ENCODE assay signal across 22 cellular contexts in the genomic region with DNA sequence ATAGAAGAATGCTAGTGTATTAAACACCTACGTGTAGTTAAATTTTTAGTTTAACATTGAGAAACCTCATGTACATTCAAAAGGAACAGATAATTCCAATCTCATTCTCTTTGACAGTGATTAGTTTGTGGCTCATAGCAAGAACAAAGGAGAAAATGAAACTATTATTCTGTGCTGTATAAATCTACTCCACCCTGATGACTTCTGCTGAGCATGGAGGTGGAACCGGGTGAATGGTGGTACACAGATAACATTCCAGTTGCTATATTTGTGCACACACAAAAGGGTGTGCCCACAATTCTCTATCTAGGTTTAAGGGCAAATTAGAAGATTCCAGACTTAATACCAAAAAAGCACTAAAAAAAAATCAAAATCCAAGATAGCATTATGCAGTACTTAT. TPM values are rescaled to one million over a fixed set of nuclear protein-coding genes. Genes with fewer than 3 reads are reported as not detected.
DNase-seq lines count a peak whose midpoint lies in the region; ATAC-seq and TF ChIP-seq lines count a peak whose summit lies in the region.
"Had no signal": no experiment of that assay in that cellular context is flagged by ENCODE, and none has a peak within 500 bp of the region (broad histone marks: within the 10 kb centered on the region; RNA-seq: fewer than 3 reads in every experiment).

No MANE protein-coding gene starts in this region.

- no peaks in the 10 kb centered on the region for H4K20me1 ChIP-seq in osteoblast (ENCODE audit: insufficient read depth, low read length)
- H4K20me1 ChIP-seq: BLaER1 had no signal

- peak overlapping the region; percentile 13 for H3K4me2 ChIP-seq in osteoblast (ENCODE audit: insufficient read depth, low read length)
- H3K4me2 ChIP-seq: A549, BLaER1, hepatocyte had no signal

- TF ChIP-seq CTCF in osteoblast (IDR thresholded peaks at IDR 0.05; ENCODE audit: extremely low read depth, low read depth, low read length): no peak

- peaks cover 38% of the 10 kb centered on the region for H3K4me1 Mint-ChIP-seq in activated naive CD8-positive, alpha-beta T cell treated with anti-CD3 and anti-CD28 coated beads, Interleukin-2, amount 10 ng/mL, durations not matched to agents 7 days and 5 days
- H3K4me1 Mint-ChIP-seq in activated naive CD8-positive, alpha-beta T cell treated with anti-CD3 and anti-CD28 coated beads for 36 hours: peaks cover 49% of the 10 kb centered on the region
- H3K4me1 Mint-ChIP-seq in T-cell: peaks cover 63 to 67% (median 67%) of the 10 kb centered on the region in 3 donors
- peaks cover 29% of the 10 kb centered on the region for H3K4me1 Mint-ChIP-seq in activated T-helper 17 cell treated with anti-CD3 and anti-CD28 coated beads, Interleukin-2, amount 50 U/mL, for 72 hours

- no peak overlapping the region for H2AFZ ChIP-seq in osteoblast (ENCODE audit: low read length)
- H2AFZ ChIP-seq: hepatocyte had no signal

- H3K27ac Mint-ChIP-seq in activated naive CD8-positive, alpha-beta T cell treated with anti-CD3 and anti-CD28 coated beads, Interleukin-2, amount 10 ng/mL, durations not matched to agents 7 days and 5 days: no peak overlapping the region
- no peak overlapping the region for H3K27ac Mint-ChIP-seq in activated naive CD8-positive, alpha-beta T cell treated with anti-CD3 and anti-CD28 coated beads for 36 hours
- H3K27ac Mint-ChIP-seq in T-cell: peak overlapping the region; percentile 84 to 93
- no peak overlapping the region for H3K27ac Mint-ChIP-seq in activated T-helper 17 cell treated with anti-CD3 and anti-CD28 coated beads, Interleukin-2, amount 50 U/mL, for 72 hours
- H3K27ac Mint-ChIP-seq: activated B cell treated with CpG ODN at 0.5 μM for 24 hours, endodermal cell, IgD-negative memory B cell, naive B cell had no signal

- no peak overlapping the region for H3K4me3 Mint-ChIP-seq in activated naive CD8-positive, alpha-beta T cell treated with anti-CD3 and anti-CD28 coated beads, Interleukin-2, amount 10 ng/mL, durations not matched to agents 7 days and 5 days
- no peak overlapping the region for H3K4me3 Mint-ChIP-seq in activated naive CD8-positive, alpha-beta T cell treated with anti-CD3 and anti-CD28 coated beads for 36 hours
- peak overlapping the region in 2 of 3 donors; percentile 11 to 41 for H3K4me3 Mint-ChIP-seq in T-cell
- no peak overlapping the region for H3K4me3 Mint-ChIP-seq in activated T-helper 17 cell treated with anti-CD3 and anti-CD28 coated beads, Interleukin-2, amount 50 U/mL, for 72 hours
- H3K4me3 Mint-ChIP-seq: activated B cell treated with CpG ODN at 0.5 μM for 24 hours; activated CD8-positive, alpha-beta T cell treated with anti-CD3 and anti-CD28 coated beads for 36 hours; endodermal cell; IgD-negative memory B cell; naive B cell had no signal

- DNase-seq in activated naive CD8-positive, alpha-beta T cell treated with anti-CD3 and anti-CD28 coated beads, Interleukin-2, amount 10 ng/mL, durations not matched to agents 7 days and 5 days: no peak
- no peak for DNase-seq in activated naive CD8-positive, alpha-beta T cell treated with anti-CD3 and anti-CD28 coated beads for 36 hours
- DNase-seq in T-cell (no peak), erythroblast (lab: John Stamatoyannopoulos, UW) (peak; percentile 9 to 53), osteoblast (ENCODE audit: insufficient read length, low spot score, missing footprints) (no peak), 8988T (no peak)
- DNase-seq: activated B cell treated with CpG ODN at 0.5 μM for 24 hours; activated CD8-positive, alpha-beta T cell treated with anti-CD3 and anti-CD28 coated beads for 36 hours; endodermal cell; naive B cell; NCI-H1694; ovary had no signal

- TF ChIP-seq POLR2A in erythroblast (IDR thresholded peaks at IDR 0.05; ENCODE audit: low read length): no peak

- peak; percentile 49 for ATAC-seq in activated naive CD8-positive, alpha-beta T cell treated with anti-CD3 and anti-CD28 coated beads, Interleukin-2, amount 10 ng/mL, durations not matched to agents 7 days and 5 days (ENCODE audit: low read depth)
- ATAC-seq in T-cell (replicated peaks in 1 of 4) (peak in 2 of 4 experiments; percentile 44 to 57), GM18858 (IDR thresholded peaks at IDR 0.05; ENCODE audit: unreplicated experiment) (no peak)
- ATAC-seq in activated T-helper 17 cell treated with anti-CD3 and anti-CD28 coated beads, Interleukin-2, amount 50 U/mL, for 72 hours (replicated peaks): no peak
- ATAC-seq: A549; activated CD8-positive, alpha-beta T cell treated with anti-CD3 and anti-CD28 coated beads for 36 hours; sciatic nerve had no signal

- no peaks in the 10 kb centered on the region for H3K36me3 ChIP-seq in osteoblast (ENCODE audit: insufficient read depth, low read length)
- H3K36me3 ChIP-seq: BLaER1, ovary, SJSA1, suprapubic skin had no signal

- H3K9me3 ChIP-seq in osteoblast (ENCODE audit: low read depth, low read length): no peaks in the 10 kb centered on the region
- H3K9me3 ChIP-seq: A549, BLaER1, ovary, SJSA1, suprapubic skin had no signal

- H3K4me1 ChIP-seq in osteoblast (ENCODE audit: insufficient read depth, low read length): peaks cover 25% of the 10 kb centered on the region

- H3K4me3 ChIP-seq in osteoblast (ENCODE audit: insufficient read depth, low read length): no peak overlapping the region
- H3K4me3 ChIP-seq: A549, BLaER1, hepatocyte, lung, ovary, SJSA1, suprapubic skin had no signal

- no peaks in the 10 kb centered on the region for H3K79me2 ChIP-seq in osteoblast (ENCODE audit: insufficient read depth, low read length)
- H3K79me2 ChIP-seq: hepatocyte had no signal

- H3K9me3 Mint-ChIP-seq in activated naive CD8-positive, alpha-beta T cell treated with anti-CD3 and anti-CD28 coated beads, Interleukin-2, amount 10 ng/mL, durations not matched to agents 7 days and 5 days: peaks cover 12% of the 10 kb centered on the region
- H3K9me3 Mint-ChIP-seq in activated naive CD8-positive, alpha-beta T cell treated with anti-CD3 and anti-CD28 coated beads for 36 hours: peaks cover 3% of the 10 kb centered on the region
- peaks cover 4 to 11% (median 9%) of the 10 kb centered on the region in 3 donors for H3K9me3 Mint-ChIP-seq in T-cell
- no peaks in the 10 kb centered on the region for H3K9me3 Mint-ChIP-seq in activated T-helper 17 cell treated with anti-CD3 and anti-CD28 coated beads, Interleukin-2, amount 50 U/mL, for 72 hours
- H3K9me3 Mint-ChIP-seq: activated B cell treated with CpG ODN at 0.5 μM for 24 hours, endodermal cell, IgD-negative memory B cell, naive B cell had no signal

- H3K27ac ChIP-seq in osteoblast (ENCODE audit: low read depth, low read length): no peak overlapping the region
- H3K27ac ChIP-seq: A549, BLaER1, hepatocyte, ovary, SJSA1, suprapubic skin had no signal

- CTCF ChIA-PET in T-cell (lab: Charles Lee): interaction anchor here in 1 of 2 donors (0.7 kb wide), 2 partner anchors 398 to 1134 kb away, joined by 3 read pairs; no protein-coding TSS in a partner anchor

- H3K36me3 Mint-ChIP-seq in activated naive CD8-positive, alpha-beta T cell treated with anti-CD3 and anti-CD28 coated beads, Interleukin-2, amount 10 ng/mL, durations not matched to agents 7 days and 5 days: peaks cover 11% of the 10 kb centered on the region
- H3K36me3 Mint-ChIP-seq in activated naive CD8-positive, alpha-beta T cell treated with anti-CD3 and anti-CD28 coated beads for 36 hours: no peaks in the 10 kb centered on the region
- H3K36me3 Mint-ChIP-seq in T-cell: peaks cover 8% of the 10 kb centered on the region
- H3K36me3 Mint-ChIP-seq in activated T-helper 17 cell treated with anti-CD3 and anti-CD28 coated beads, Interleukin-2, amount 50 U/mL, for 72 hours (ENCODE audit: low read depth): no peaks in the 10 kb centered on the region
- H3K36me3 Mint-ChIP-seq: naive B cell had no signal

- no peaks in the 10 kb centered on the region for H3K27me3 ChIP-seq in osteoblast (ENCODE audit: insufficient read depth, low read length)
- H3K27me3 ChIP-seq: hepatocyte, ovary, SJSA1, suprapubic skin had no signal

- POLR2A ChIA-PET in activated naive CD8-positive, alpha-beta T cell treated with anti-CD3 and anti-CD28 coated beads, Interleukin-2, amount 10 ng/mL, durations not matched to agents 7 days and 5 days (lab: Charles Lee): no interaction called here
- POLR2A ChIA-PET in T-cell (lab: Charles Lee): interaction anchor here in 1 of 2 donors (1.0 kb wide), 1 partner anchor 18 kb away, joined by 3 read pairs; no protein-coding TSS in a partner anchor

- H3K27me3 Mint-ChIP-seq in activated naive CD8-positive, alpha-beta T cell treated with anti-CD3 and anti-CD28 coated beads, Interleukin-2, amount 10 ng/mL, durations not matched to agents 7 days and 5 days: peaks cover 9% of the 10 kb centered on the region
- peaks cover 5% of the 10 kb centered on the region for H3K27me3 Mint-ChIP-seq in activated naive CD8-positive, alpha-beta T cell treated with anti-CD3 and anti-CD28 coated beads for 36 hours
- peaks cover 8 to 23% of the 10 kb centered on the region in 2 donors for H3K27me3 Mint-ChIP-seq in T-cell
- peaks cover 3% of the 10 kb centered on the region for H3K27me3 Mint-ChIP-seq in activated T-helper 17 cell treated with anti-CD3 and anti-CD28 coated beads, Interleukin-2, amount 50 U/mL, for 72 hours

RNA-seq across cellular contexts. Expression of a gene that starts 17.0 kb away (rescaled TPM):
- 10 to 100 TPM; 31.9 to 32.4 TPM for total RNA-seq in activated naive CD8-positive, alpha-beta T cell treated with anti-CD3 and anti-CD28 coated beads, Interleukin-2, amount 10 ng/mL, durations not matched to agents 7 days and 5 days
- 10 to 100 TPM; 38.0 to 40.6 TPM for total RNA-seq in activated naive CD8-positive, alpha-beta T cell treated with anti-CD3 and anti-CD28 coated beads for 36 hours
- total RNA-seq in T-cell (10 to 100 TPM; 24.4 to 49.8 (median 36.7) TPM), osteoblast (38.4 and 44.5 TPM in 2 replicates)
- 10 to 100 TPM; 21.6 to 27.9 TPM for total RNA-seq in activated T-helper 17 cell treated with anti-CD3 and anti-CD28 coated beads, Interleukin-2, amount 50 U/mL, for 72 hours

RNA-seq across cellular contexts. Expression of a gene that starts 40.1 kb away (rescaled TPM):
- total RNA-seq in activated naive CD8-positive, alpha-beta T cell treated with anti-CD3 and anti-CD28 coated beads, Interleukin-2, amount 10 ng/mL, durations not matched to agents 7 days and 5 days: 10 to 100 TPM; 17.7 to 20.1 TPM
- total RNA-seq in activated naive CD8-positive, alpha-beta T cell treated with anti-CD3 and anti-CD28 coated beads for 36 hours: 10 to 100 TPM; 11.2 to 12.5 TPM
- 10 to 100 TPM in 4 of 5 donors, 1 to 10 TPM in 1; 7.5 to 21.9 (median 15.6) TPM for total RNA-seq in T-cell
- 29.0 and 32.7 TPM in 2 replicates for total RNA-seq in osteoblast
- 10 to 100 TPM in 1 of 2 donors, 1 to 10 TPM in 1; 9.2 to 13.9 TPM for total RNA-seq in activated T-helper 17 cell treated with anti-CD3 and anti-CD28 coated beads, Interleukin-2, amount 50 U/mL, for 72 hours

Comparison
In these comparisons a context has a peak if more than half of its experiments do, and no peak if none do; other contexts are left out.
1. DNase-seq: peak in erythroblast (2 of 2); none in activated naive CD8-positive, alpha-beta T cell treated with anti-CD3 and anti-CD28 coated beads, Interleukin-2, amount 10 ng/mL, durations not matched to agents 7 days and 5 days (single experiment), activated naive CD8-positive, alpha-beta T cell treated with anti-CD3 and anti-CD28 coated beads for 36 hours (single experiment), T-cell (0 of 34), osteoblast (single experiment) and 8988T (single experiment).
2. H3K27ac Mint-ChIP-seq: peak in T-cell (2 of 2); none in activated naive CD8-positive, alpha-beta T cell treated with anti-CD3 and anti-CD28 coated beads, Interleukin-2, amount 10 ng/mL, durations not matched to agents 7 days and 5 days (single experiment), activated naive CD8-positive, alpha-beta T cell treated with anti-CD3 and anti-CD28 coated beads for 36 hours (single experiment) and activated T-helper 17 cell treated with anti-CD3 and anti-CD28 coated beads, Interleukin-2, amount 50 U/mL, for 72 hours (single experiment).
3. H3K4me3 Mint-ChIP-seq: peak in T-cell (2 of 3); none in activated naive CD8-positive, alpha-beta T cell treated with anti-CD3 and anti-CD28 coated beads, Interleukin-2, amount 10 ng/mL, durations not matched to agents 7 days and 5 days (single experiment), activated naive CD8-positive, alpha-beta T cell treated with anti-CD3 and anti-CD28 coated beads for 36 hours (single experiment) and activated T-helper 17 cell treated with anti-CD3 and anti-CD28 coated beads, Interleukin-2, amount 50 U/mL, for 72 hours (single experiment).